ENCODE assay signal across 1 cellular context in genomic region chr3:195686714-195687208, GRCh38. TPM values are rescaled to one million over a fixed set of nuclear protein-coding genes. Genes with fewer than 3 reads are reported as not detected.
"Had no signal": no experiment of that assay in that cellular context is flagged by ENCODE, and none has a peak within 500 bp of the region (broad histone marks: within the 10 kb centered on the region; RNA-seq: fewer than 3 reads in every experiment).

No MANE protein-coding gene starts in this region.

RNA-seq across cellular contexts. Expression of gene MUC20, which starts 34.0 kb away (rescaled TPM):
- total RNA-seq: SJSA1 had no signal
